Comparison of ENCODE assay signal across 15 cellular contexts in the genomic region with DNA sequence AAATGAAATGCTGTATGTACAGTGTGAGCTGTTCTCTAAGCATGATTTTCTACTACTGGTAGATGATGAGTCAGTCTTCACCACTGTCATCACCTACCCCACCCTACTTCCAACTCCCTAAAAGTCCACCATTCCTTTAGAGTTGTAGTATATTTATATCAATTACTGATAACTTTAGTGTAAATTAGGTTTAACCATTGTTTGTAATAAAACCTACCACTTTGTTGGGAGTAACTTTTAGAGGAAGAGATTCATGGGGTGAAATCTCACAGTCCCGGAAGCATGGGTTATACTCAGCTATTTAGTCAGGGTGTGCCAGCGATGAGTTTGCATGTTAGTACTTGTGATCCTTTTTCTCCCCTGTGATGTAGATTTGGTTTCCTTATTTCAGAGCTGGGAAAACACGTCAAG. TPM values are rescaled to one million over a fixed set of nuclear protein-coding genes. Genes with fewer than 3 reads are reported as not detected.
A peak's percentile ranks its signal among the peaks of the same experiment; 100 is the strongest.
DNase-seq lines count a peak whose midpoint lies in the region; ATAC-seq and TF ChIP-seq lines count a peak whose summit lies in the region.
"Had no signal": no experiment of that assay in that cellular context is flagged by ENCODE, and none has a peak within 500 bp of the region (broad histone marks: within the 10 kb centered on the region; RNA-seq: fewer than 3 reads in every experiment).

No MANE protein-coding gene starts in this region.

- H3K9me3 ChIP-seq in subcutaneous abdominal adipose tissue (ENCODE audit: control insufficient read depth in 5 of 5, low read length in 5 of 5) (no peaks in the 10 kb centered on the region), OCI-LY7 (ENCODE audit: low read length) (no peaks in the 10 kb centered on the region), ascending aorta (no peaks in the 10 kb centered on the region), gastroesophageal sphincter (no peaks in the 10 kb centered on the region)
- H3K9me3 ChIP-seq: tibial artery had no signal

- H3K79me2 ChIP-seq in OCI-LY7 (ENCODE audit: insufficient read depth, low read depth, low read length): peaks cover 31% of the 10 kb centered on the region

- no peaks in the 10 kb centered on the region for H3K27me3 ChIP-seq in subcutaneous abdominal adipose tissue (ENCODE audit: control insufficient read depth in 5 of 5, insufficient read depth in 4 of 5, low read length in 5 of 5)
- H3K27me3 ChIP-seq in ascending aorta: no peaks in the 10 kb centered on the region
- H3K27me3 ChIP-seq in gastroesophageal sphincter: no peaks in the 10 kb centered on the region
- H3K27me3 ChIP-seq: tibial artery had no signal

- no peaks in the 10 kb centered on the region for H3K9me2 ChIP-seq in OCI-LY7 (ENCODE audit: insufficient read depth, low read length)

- intact Hi-C loops in activated naive CD4-positive, alpha-beta T cell treated with anti-CD3 and anti-CD28 coated beads for 36 hours (cut with micrococcal nuclease): no loop called here
- intact Hi-C loops in OCI-LY7 (cut with micrococcal nuclease; ENCODE audit: unreplicated experiment) (no loop called here), ascending aorta (cut with DNase I) (no loop called here)

- H3K4me3 Mint-ChIP-seq in activated naive CD4-positive, alpha-beta T cell treated with anti-CD3 and anti-CD28 coated beads for 36 hours: no peak overlapping the region

- CTCF ChIA-PET in activated naive CD4-positive, alpha-beta T cell treated with anti-CD3 and anti-CD28 coated beads for 36 hours (lab: Charles Lee): interaction anchor here (0.8 kb wide), 2 partner anchors 48 to 77 kb away, joined by 3 to 4 read pairs; no protein-coding TSS in a partner anchor
- CTCF ChIA-PET in OCI-LY7 (lab: Charles Lee; ENCODE audit: unreplicated experiment): no interaction called here

- H3K4me1 ChIP-seq in subcutaneous abdominal adipose tissue (ENCODE audit: control insufficient read depth in 5 of 5, insufficient read depth in 5 of 5, low read length in 5 of 5): peaks cover 0 to 22% (median 6%) of the 10 kb centered on the region in 5 donors
- no peaks in the 10 kb centered on the region for H3K4me1 ChIP-seq in OCI-LY7 (ENCODE audit: insufficient read depth, low read length, poor library complexity, severe bottlenecking)
- H3K4me1 ChIP-seq in ascending aorta: no peaks in the 10 kb centered on the region
- H3K4me1 ChIP-seq in gastroesophageal sphincter: peaks cover 0 to 19% (median 0%) of the 10 kb centered on the region in 3 donors

- TF ChIP-seq CTCF in OCI-LY7 (conservative IDR thresholded peaks at IDR 0.05; ENCODE audit: low read length) (no peak), ascending aorta (IDR thresholded peaks at IDR 0.05) (no peak), gastroesophageal sphincter (IDR thresholded peaks at IDR 0.05) (no peak)

- H3K27ac ChIP-seq in subcutaneous abdominal adipose tissue (ENCODE audit: low read depth, low read length) (peak overlapping the region; percentile 1), OCI-LY7 (ENCODE audit: low read depth, low read length, poor library complexity, severe bottlenecking) (no peak overlapping the region), ascending aorta (no peak overlapping the region), gastroesophageal sphincter (no peak overlapping the region)
- H3K27ac ChIP-seq: tibial artery had no signal

- TF ChIP-seq EP300 in gastroesophageal sphincter (IDR thresholded peaks at IDR 0.05): no peak

- no peaks in the 10 kb centered on the region for H4K20me1 ChIP-seq in OCI-LY7 (ENCODE audit: insufficient read depth, low read length)

- no peak overlapping the region for H3K9ac ChIP-seq in subcutaneous abdominal adipose tissue (ENCODE audit: low read length in 5 of 5)

- H3K27ac Mint-ChIP-seq in activated naive CD4-positive, alpha-beta T cell treated with anti-CD3 and anti-CD28 coated beads for 36 hours: peak overlapping the region; percentile 61
- no peak overlapping the region for H3K27ac Mint-ChIP-seq in activated naive CD4-positive, alpha-beta T cell treated with anti-CD3 and anti-CD28 coated beads, Interleukin-2, amount 50 U/mL, for 72 hours

- peaks cover 30% of the 10 kb centered on the region for H3K36me3 Mint-ChIP-seq in activated naive CD4-positive, alpha-beta T cell treated with anti-CD3 and anti-CD28 coated beads for 36 hours (ENCODE audit: low read depth)
- H3K36me3 Mint-ChIP-seq in activated naive CD4-positive, alpha-beta T cell treated with anti-CD3 and anti-CD28 coated beads, Interleukin-2, amount 50 U/mL, for 72 hours: peaks cover 0 to 7% of the 10 kb centered on the region in 2 donors

- TF ChIP-seq POLR2A in gastroesophageal sphincter (IDR thresholded peaks at IDR 0.05): no peak

- H3K4me1 Mint-ChIP-seq in activated naive CD4-positive, alpha-beta T cell treated with anti-CD3 and anti-CD28 coated beads for 36 hours (ENCODE audit: low read depth): peaks cover 25% of the 10 kb centered on the region

- H3K4me2 ChIP-seq in OCI-LY7 (ENCODE audit: low read length): no peak overlapping the region

- H3K4me3 ChIP-seq in subcutaneous abdominal adipose tissue (ENCODE audit: low read depth in 1 of 5, low read length in 5 of 5) (no peak overlapping the region), OCI-LY7 (ENCODE audit: low read depth, low read length, poor library complexity, severe bottlenecking) (no peak overlapping the region), ascending aorta (no peak overlapping the region), gastroesophageal sphincter (no peak overlapping the region)
- H3K4me3 ChIP-seq: tibial artery had no signal

- H3K27me3 Mint-ChIP-seq in activated naive CD4-positive, alpha-beta T cell treated with anti-CD3 and anti-CD28 coated beads for 36 hours (ENCODE audit: low read depth): no peaks in the 10 kb centered on the region

- 86 to 97% methylated on average over 3 of the region's 3 CpGs for WGBS in gastroesophageal sphincter (ENCODE audit: low coverage in 1 of 2), 2 donors

- no peak for ATAC-seq in activated naive CD4-positive, alpha-beta T cell treated with anti-CD3 and anti-CD28 coated beads, Interleukin-2, amount 50 U/mL, for 72 hours
- ATAC-seq in gastroesophageal sphincter: no peak

- no peak for DNase-seq in activated naive CD4-positive, alpha-beta T cell treated with anti-CD3 and anti-CD28 coated beads for 36 hours
- DNase-seq in activated naive CD4-positive, alpha-beta T cell treated with anti-CD3 and anti-CD28 coated beads, Interleukin-2, amount 50 U/mL, for 72 hours (ENCODE audit: low spot score in 2 of 2): no peak
- DNase-seq in amniotic epithelial cell (ENCODE audit: low read depth) (peak; percentile 54), hepatic stellate cell (ENCODE audit: low spot score) (peak; percentile 55), OCI-LY7 (ENCODE audit: low spot score) (no peak), ascending aorta (ENCODE audit: low spot score in 2 of 2) (no peak)
- DNase-seq: activated CD4-positive, alpha-beta T cell treated with anti-CD3 and anti-CD28 coated beads, Interleukin-2, amount 50 U/mL, for 48 hours; activated naive CD4-positive, alpha-beta T cell treated with Interleukin-2 at 50 U/mL for 16 hours; DMS153; KBM-7; NCI-H2081 treated with DMSO at 0.1 percent for 48 hours; T-helper 2 cell; tibial artery had no signal

- H3K9me3 Mint-ChIP-seq in activated naive CD4-positive, alpha-beta T cell treated with anti-CD3 and anti-CD28 coated beads for 36 hours: no peaks in the 10 kb centered on the region
- no peaks in the 10 kb centered on the region for H3K9me3 Mint-ChIP-seq in activated naive CD4-positive, alpha-beta T cell treated with anti-CD3 and anti-CD28 coated beads, Interleukin-2, amount 50 U/mL, for 72 hours

- no peak overlapping the region for H2AFZ ChIP-seq in OCI-LY7 (ENCODE audit: low read length)

- H3K36me3 ChIP-seq in subcutaneous abdominal adipose tissue (ENCODE audit: control insufficient read depth in 5 of 5, insufficient read depth in 5 of 5, low read length in 5 of 5): peaks cover 26 to 59% (median 40%) of the 10 kb centered on the region in 5 donors
- peaks cover 92% of the 10 kb centered on the region for H3K36me3 ChIP-seq in OCI-LY7 (ENCODE audit: insufficient read depth, low read length)
- peaks cover 60 to 65% of the 10 kb centered on the region in 2 donors for H3K36me3 ChIP-seq in ascending aorta
- H3K36me3 ChIP-seq in gastroesophageal sphincter: peaks cover 0 to 81% of the 10 kb centered on the region in 2 donors

- POLR2A ChIA-PET in OCI-LY7 (lab: Charles Lee): interaction anchor here (0.6 to 1.4 kb wide), 3 partner anchors 16 to 187 kb away, joined by 3 to 5 read pairs (median 4); no protein-coding TSS in a partner anchor

- no TSS peak for BruUV-seq in OCI-LY7 (replicated peaks; lab: Mats Ljungman, UMichigan)

RNA-seq across cellular contexts. Expression of a gene that starts 17.1 kb away (rescaled TPM):
- 10 to 100 TPM; 26.7 to 28.6 TPM for total RNA-seq in activated naive CD4-positive, alpha-beta T cell treated with anti-CD3 and anti-CD28 coated beads for 36 hours
- 10 to 100 TPM; 32.6 to 41.8 TPM for total RNA-seq in activated naive CD4-positive, alpha-beta T cell treated with anti-CD3 and anti-CD28 coated beads, Interleukin-2, amount 50 U/mL, for 72 hours
- 23.0 and 26.4 TPM in 2 replicates for total RNA-seq in OCI-LY7 (2014; rRNA removed; shearing (Covaris generic))
- 34.3 and 37.8 TPM in 2 replicates for total RNA-seq in OCI-LY7 (2022)
- 7.9 TPM for total RNA-seq in ascending aorta
- total RNA-seq in gastroesophageal sphincter: 10 to 100 TPM; 31.0 to 54.8 (median 48.4) TPM

RNA-seq across cellular contexts. Expression of a gene that starts 48.1 kb away (rescaled TPM):
- total RNA-seq in activated naive CD4-positive, alpha-beta T cell treated with anti-CD3 and anti-CD28 coated beads for 36 hours: 10 to 100 TPM; 30.5 to 31.9 TPM
- 10 to 100 TPM; 27.5 to 33.1 TPM for total RNA-seq in activated naive CD4-positive, alpha-beta T cell treated with anti-CD3 and anti-CD28 coated beads, Interleukin-2, amount 50 U/mL, for 72 hours
- 8.7 and 9.9 TPM in 2 replicates for total RNA-seq in OCI-LY7 (2014; rRNA removed; shearing (Covaris generic))
- 21.5 and 24.0 TPM in 2 replicates for total RNA-seq in OCI-LY7 (2022)
- total RNA-seq in ascending aorta: 0.43 TPM
- total RNA-seq in gastroesophageal sphincter: 1 to 10 TPM in 2 of 4 donors, under 1 TPM in 2; 0.31 to 2.1 (median 1.1) TPM

Comparison
In these comparisons a context has a peak if more than half of its experiments do, and no peak if none do; other contexts are left out.
1. DNase-seq: peak in amniotic epithelial cell (single experiment) and hepatic stellate cell (single experiment); none in activated naive CD4-positive, alpha-beta T cell treated with anti-CD3 and anti-CD28 coated beads for 36 hours (single experiment), activated naive CD4-positive, alpha-beta T cell treated with anti-CD3 and anti-CD28 coated beads, Interleukin-2, amount 50 U/mL, for 72 hours (0 of 2), OCI-LY7 (single experiment) and ascending aorta (0 of 2).